Comparison of ENCODE assay signal across 9 cellular contexts in genomic region chr12:79933043-79933442, GRCh38. TPM values are rescaled to one million over a fixed set of nuclear protein-coding genes. Genes with fewer than 3 reads are reported as not detected.
A peak's percentile ranks its signal among the peaks of the same experiment; 100 is the strongest.
DNase-seq lines count a peak whose midpoint lies in the region; ATAC-seq, FAIRE-seq and TF ChIP-seq lines count a peak whose summit lies in the region.
"Had no signal": no experiment of that assay in that cellular context is flagged by ENCODE, and none has a peak within 500 bp of the region (broad histone marks: within the 10 kb centered on the region; RNA-seq: fewer than 3 reads in every experiment).

No MANE protein-coding gene starts in this region.

- H2BK15ac ChIP-seq in mesenchymal stem cell (ENCODE audit: low read depth, poor library complexity, severe bottlenecking), result no peak overlapping the region

- H3K4me3 ChIP-seq in cardiac muscle cell (peak overlapping the region; percentile 72), GM12878 (peak overlapping the region; percentile 96), mesenchymal stem cell (ENCODE audit: insufficient read depth in 1 of 2, low read depth in 1 of 2, low read length in 2 of 2) (peak overlapping the region in 1 of 2 experiments; percentile 90), upper lobe of left lung (peak overlapping the region; percentile 72 to 89 (median 84))

- BruUV-seq in GM12878 (replicated peaks; lab: Mats Ljungman, UMichigan), result no TSS peak

- no peak overlapping the region for H3K14ac ChIP-seq in mesenchymal stem cell (ENCODE audit: low read length in 2 of 2)

- H4K91ac ChIP-seq in mesenchymal stem cell (ENCODE audit: low read length), result no peak overlapping the region

- RAD21 ChIA-PET in GM12878 (lab: Charles Lee; ENCODE audit: unreplicated experiment), result interaction anchor here (0.7 to 1.5 kb wide), 4 partner anchors 12 to 246 kb away, joined by 3 to 4 read pairs (median 4); no protein-coding TSS in a partner anchor

- H2BK12ac ChIP-seq in mesenchymal stem cell (ENCODE audit: low read length in 2 of 2), result no peak overlapping the region

- TF ChIP-seq POLR2A in GM12878 (IDR thresholded peaks at IDR 0.05; ENCODE audit: low read depth, low read length), result no peak
- TF ChIP-seq POLR2A in upper lobe of left lung (IDR thresholded peaks at IDR 0.05), result no peak

- no peak overlapping the region for H3K18ac ChIP-seq in mesenchymal stem cell (ENCODE audit: low read depth in 1 of 2, low read length in 2 of 2)

- H3K4me2 ChIP-seq in GM12878 (ENCODE audit: control insufficient read depth, insufficient read depth), result peak overlapping the region; percentile 56
- peak overlapping the region; percentile 67 for H3K4me2 ChIP-seq in mesenchymal stem cell (ENCODE audit: low read length, poor library complexity, severe bottlenecking)

- TF ChIP-seq EP300 in GM12878 (IDR thresholded peaks at IDR 0.05; ENCODE audit: borderline replicate concordance in 1 of 2, control insufficient read depth in 1 of 2, low read depth in 2 of 2, low read length in 2 of 2) (no peak), upper lobe of left lung (IDR thresholded peaks at IDR 0.05) (no peak)

- TF ChIP-seq RAD21 in GM12878 (IDR thresholded peaks at IDR 0.05; ENCODE audit: insufficient read depth, low read depth, low read length), result no peak

- H3K27me3 ChIP-seq in cardiac muscle cell (no peaks in the 10 kb centered on the region), GM12878 (replicated peaks in 1 of 2; ENCODE audit: control insufficient read depth in 2 of 2, insufficient read depth in 2 of 2, low read length in 1 of 2) (no peaks in the 10 kb centered on the region), mesenchymal stem cell (ENCODE audit: control insufficient read depth in 1 of 2, insufficient read depth in 1 of 2, low read length in 2 of 2) (no peaks in the 10 kb centered on the region), upper lobe of left lung (no peaks in the 10 kb centered on the region)

- SMC1A ChIA-PET in GM12878 (lab: Charles Lee; ENCODE audit: uncharacterized antibody, unreplicated experiment), result interaction anchor here (0.6 to 1.7 kb wide), 5 partner anchors 22 to 157 kb away, joined by 3 to 9 read pairs (median 4); no protein-coding TSS in a partner anchor

- no peak overlapping the region for H3K23ac ChIP-seq in mesenchymal stem cell (ENCODE audit: low read length in 2 of 2)

- H2AK5ac ChIP-seq in mesenchymal stem cell (ENCODE audit: low read length, severe bottlenecking), result no peak overlapping the region

- no peaks in the 10 kb centered on the region for H4K20me1 ChIP-seq in GM12878 (ENCODE audit: control insufficient read depth, insufficient read depth)

- no peak overlapping the region for H2BK120ac ChIP-seq in mesenchymal stem cell (ENCODE audit: low read depth, low read length)

- 50% methylated on average over 2 of the region's 2 CpGs for WGBS in GM12878 (ENCODE audit: insufficient coverage, insufficient replicate concordance, low lambda C conversion rate, missing lambda C conversion rate)
- 81% methylated on average over 1 of the region's 2 CpGs for WGBS in mesenchymal stem cell
- 35 to 52% methylated on average over 2 of the region's 2 CpGs for WGBS in upper lobe of left lung, 2 donors

- DNase-seq in cardiac muscle cell (ENCODE audit: low read depth in 1 of 2, low spot score in 1 of 2), result no peak
- no peak for DNase-seq in left cardiac atrium
- DNase-seq in GM12878 (ENCODE audit: low read depth, low spot score), result no peak
- DNase-seq in mesenchymal stem cell, result no peak
- no peak for DNase-seq in upper lobe of left lung
- no peak for DNase-seq in left lobe of liver (ENCODE audit: low spot score)
- no peak for DNase-seq in NCI-H345 treated with DMSO at 0.1 percent for 48 hours (lab: John Stamatoyannopoulos, UW; ENCODE audit: unreplicated experiment)
- DNase-seq: activated CD4-positive, alpha-beta T cell treated with anti-CD3 and anti-CD28 coated beads, Interleukin-2, amount 50 U/mL, for 4 hours had no signal

- POLR2A ChIA-PET in GM12878 (lab: Charles Lee), result interaction anchor here (0.7 to 1.9 kb wide), 3 partner anchors 21 to 245 kb away, joined by 3 to 6 read pairs (median 4); no protein-coding TSS in a partner anchor

- H2BK5ac ChIP-seq in mesenchymal stem cell (ENCODE audit: low read depth, low read length, poor library complexity, severe bottlenecking), result no peak overlapping the region

- H3K9me3 ChIP-seq in cardiac muscle cell (ENCODE audit: low read depth) (no peaks in the 10 kb centered on the region), GM12878 (replicated peaks; ENCODE audit: control insufficient read depth, insufficient read depth, low read length) (no peaks in the 10 kb centered on the region), mesenchymal stem cell (ENCODE audit: control insufficient read depth, low read length) (no peaks in the 10 kb centered on the region), upper lobe of left lung (no peaks in the 10 kb centered on the region)

- no peaks in the 10 kb centered on the region for H3K36me3 ChIP-seq in cardiac muscle cell
- no peaks in the 10 kb centered on the region for H3K36me3 ChIP-seq in GM12878 (ENCODE audit: control insufficient read depth in 2 of 2, insufficient read depth in 2 of 2, low read length in 1 of 2)
- no peaks in the 10 kb centered on the region for H3K36me3 ChIP-seq in mesenchymal stem cell (ENCODE audit: control insufficient read depth in 1 of 2, insufficient read depth in 2 of 2, low read depth in 1 of 2, low read length in 2 of 2)
- H3K36me3 ChIP-seq in upper lobe of left lung, result no peaks in the 10 kb centered on the region

- H3K27ac ChIP-seq in cardiac muscle cell (peak overlapping the region; percentile 99), GM12878 (ENCODE audit: control insufficient read depth, insufficient read depth) (peak overlapping the region; percentile 96; the same call in 1 of the 2 replicates), mesenchymal stem cell (ENCODE audit: low read length, poor library complexity, severe bottlenecking) (no peak overlapping the region), upper lobe of left lung (peak overlapping the region; percentile 96 to 99 (median 98))

- peaks cover 9% of the 10 kb centered on the region for H3K4me1 ChIP-seq in cardiac muscle cell (ENCODE audit: low read depth)
- H3K4me1 ChIP-seq in GM12878 (ENCODE audit: control insufficient read depth, insufficient read depth, low read length), result peaks cover 10% of the 10 kb centered on the region; the same call in 1 of the 2 replicates
- peaks cover 8% of the 10 kb centered on the region for H3K4me1 ChIP-seq in mesenchymal stem cell (ENCODE audit: control insufficient read depth, insufficient read depth, low read depth, low read length)
- H3K4me1 ChIP-seq in upper lobe of left lung, result peaks cover 15 to 59% (median 20%) of the 10 kb centered on the region in 4 donors

- CTCF ChIA-PET in GM12878 (lab: Yijun Ruan, JAX), result interaction anchor here (1.0 to 1.2 kb wide), 3 partner anchors 39 to 49 kb away, joined by 3 to 4 read pairs (median 3); no protein-coding TSS in a partner anchor

- in situ Hi-C loops in GM12878 (cut with MboI), result no loop called here

- intact Hi-C loops in left cardiac atrium (cut with DNase I) (loop anchor here in 1 of 2 donors (5.0 to 10.0 kb wide), 2 partner anchors 116 to 158 kb away; no protein-coding TSS in a partner anchor), GM12878 (cut with micrococcal nuclease; ENCODE audit: unreplicated experiment) (loop anchor here (2.0 to 5.0 kb wide), 2 partner anchors 46 to 369 kb away; no protein-coding TSS in a partner anchor)

- TF ChIP-seq CTCF in cardiac muscle cell (IDR thresholded peaks at IDR 0.05; ENCODE audit: low read depth, low read length) (no peak), GM12878 (IDR thresholded peaks at IDR 0.05 in 2 of 3, conservative IDR thresholded peaks at IDR 0.05 in 1 of 3; ENCODE audit: control insufficient read depth in 2 of 3, extremely low read depth in 1 of 3, insufficient read depth in 1 of 3, low read depth in 3 of 3, low read length in 3 of 3) (no peak), upper lobe of left lung (IDR thresholded peaks at IDR 0.05) (no peak)

- peaks cover 84% of the 10 kb centered on the region for H3K79me2 ChIP-seq in GM12878 (ENCODE audit: control insufficient read depth, insufficient read depth, low read length)

- H3K4ac ChIP-seq in mesenchymal stem cell (ENCODE audit: low read depth in 1 of 2, low read length in 2 of 2), result no peak overlapping the region

- FAIRE-seq in GM12878 (lab: Jason Lieb, UNC), result no peak

- no peak overlapping the region for H2AFZ ChIP-seq in GM12878 (ENCODE audit: control insufficient read depth, low read depth, low read length)
- no peak overlapping the region for H2AFZ ChIP-seq in mesenchymal stem cell (ENCODE audit: low read depth, low read length)

- H4K8ac ChIP-seq in mesenchymal stem cell (ENCODE audit: low read length), result no peak overlapping the region

- ATAC-seq in left cardiac atrium, result no peak
- ATAC-seq in GM12878, result no peak
- ATAC-seq in upper lobe of left lung (ENCODE audit: low FRiP score in 2 of 2), result no peak
- ATAC-seq in left lobe of liver, result no peak
- no peak for ATAC-seq in GM19328 (IDR thresholded peaks at IDR 0.05; ENCODE audit: unreplicated experiment)

- H3K9ac ChIP-seq in GM12878 (ENCODE audit: control insufficient read depth, insufficient read depth, low read length) (peak overlapping the region; percentile 94), mesenchymal stem cell (ENCODE audit: low read length) (peak overlapping the region; percentile 99)

- peaks cover 2% of the 10 kb centered on the region for H3K79me1 ChIP-seq in mesenchymal stem cell (replicated peaks; ENCODE audit: low read length, poor library complexity, severe bottlenecking)

RNA-seq across cellular contexts. Expression of gene PPP1R12A, which starts 1.9 kb away (rescaled TPM):
- 117 and 208 TPM in 2 replicates for total RNA-seq in cardiac muscle cell
- 194 and 233 TPM in 2 replicates for polyA plus RNA-seq in cardiac muscle cell
- total RNA-seq in left cardiac atrium, result 10 to 100 TPM; 55.4 to 61.9 TPM
- total RNA-seq in GM12878 (2013; cell fraction: nucleolus; rRNA removed), result 237 and 251 TPM in 2 replicates
- 49.3 and 53.8 TPM in 2 replicates for total RNA-seq in GM12878 (2014; rRNA removed)
- total RNA-seq in GM12878 (2014; rRNA removed; fragmentation: Illumina TruSeq; extraction: Trizol), result 126 and 134 TPM in 2 replicates
- total RNA-seq in GM12878 (2021), result 53.5 and 54.8 TPM in 2 replicates
- 17.5 TPM for polyA plus RNA-seq in GM12878 (2011; ENCODE audit: low read depth)
- polyA plus RNA-seq in GM12878 (2011; rRNA removed), result 45.3 and 69.3 TPM in 2 replicates
- polyA plus RNA-seq in GM12878 (2011; cell fraction: cytosol; rRNA removed), result 15.2 and 15.8 TPM in 2 replicates
- polyA plus RNA-seq in GM12878 (2011; cell fraction: nucleus; rRNA removed), result 46.4 and 52.2 TPM in 2 replicates
- polyA plus RNA-seq in GM12878 (2012), result 27.5 and 38.1 TPM in 2 replicates
- polyA plus RNA-seq in GM12878 (2014; fragmentation: Illumina TruSeq; extraction: Trizol), result 117 and 145 TPM in 2 replicates
- 10 to 100 TPM; 22.8 to 31.6 TPM for polyA plus RNA-seq in GM12878 (2014; fragmentation: Nextera tagmentation; extraction: Ambion mirVana)
- polyA plus RNA-seq in GM12878 (2014; rRNA removed), result 23.3 and 25.6 TPM in 2 replicates
- 10 to 100 TPM; 61.8 to 70.5 TPM for polyA plus RNA-seq in GM12878 (2016; fragmentation: Nextera tagmentation; extraction: Ambion mirVana)
- polyA minus RNA-seq in GM12878 (2011; rRNA and poly(A)+ RNA removed), result 50.4 and 79.0 TPM in 2 replicates
- polyA minus RNA-seq in GM12878 (2011; cell fraction: cytosol; rRNA and poly(A)+ RNA removed), result 34.3 and 42.2 TPM in 2 replicates
- polyA minus RNA-seq in GM12878 (2011; cell fraction: nucleus; rRNA and poly(A)+ RNA removed), result 84.9 and 148 TPM in 2 replicates
- polyA plus RNA-seq in mesenchymal stem cell (2013, experiment 1 of 2), result 167 TPM
- polyA plus RNA-seq in mesenchymal stem cell (2013, experiment 2 of 2), result 165 TPM
- 100 to 1,000 TPM in 3 of 6 donors, 10 to 100 TPM in 3; 50.7 to 234 (median 90.4) TPM for total RNA-seq in upper lobe of left lung
- 15.6 TPM for total RNA-seq in left lobe of liver
